In genomic region chr3:127531821-127532220, GRCh38 we compare ENCODE assay signal across 1 cellular context.
TF ChIP-seq lines count a peak whose summit lies in the region.

No MANE protein-coding gene starts in this region.

TF ChIP-seq in IMR-90, 13 proteins besides CTCF, POLR2A, EP300 and RAD21 (continued from another document):
- TF ChIP-seq FOS (IDR thresholded peaks at IDR 0.05; ENCODE audit: low read depth, low read length) (no peak), MAFK (IDR thresholded peaks at IDR 0.05; ENCODE audit: low read depth, low read length) (no peak), CEBPB (IDR thresholded peaks at IDR 0.05; ENCODE audit: low read depth, low read length) (no peak), MAZ (IDR thresholded peaks at IDR 0.05; ENCODE audit: borderline replicate concordance, low read depth, low read length) (no peak), NFE2L2 (IDR thresholded peaks at IDR 0.05; ENCODE audit: low read depth, low read length) (no peak), RFX5 (IDR thresholded peaks at IDR 0.05; ENCODE audit: low read depth, low read length) (no peak), CHD1 (IDR thresholded peaks at IDR 0.05; ENCODE audit: low read depth, low read length) (no peak)
